ENCODE assay signal across 17 cellular contexts in genomic region chr7:159062596-159062995, GRCh38.
A peak's percentile ranks its signal among the peaks of the same experiment; 100 is the strongest.
DNase-seq lines count a peak whose midpoint lies in the region; ATAC-seq and TF ChIP-seq lines count a peak whose summit lies in the region.
"Had no signal": no experiment of that assay in that cellular context is flagged by ENCODE, and none has a peak within 500 bp of the region (broad histone marks: within the 10 kb centered on the region; RNA-seq: fewer than 3 reads in every experiment).

No MANE protein-coding gene starts in this region.

- H3K9me3 ChIP-seq in DND-41 (ENCODE audit: insufficient read depth, low read length, severe bottlenecking) (no peaks in the 10 kb centered on the region), esophagus muscularis mucosa (no peaks in the 10 kb centered on the region), thoracic aorta (no peaks in the 10 kb centered on the region), lower lobe of right lung (no peaks in the 10 kb centered on the region)

- H3K27ac ChIP-seq in DND-41 (ENCODE audit: low read length) = no peak overlapping the region; the same call in 1 of the 2 replicates
- H3K27ac ChIP-seq in esophagus muscularis mucosa (replicated peaks in 1 of 4) = no peak overlapping the region
- no peak overlapping the region for H3K27ac ChIP-seq in thoracic aorta
- H3K27ac ChIP-seq in lower lobe of right lung = no peak overlapping the region
- H3K27ac ChIP-seq: BLaER1 treated with 17β-estradiol and CSF1 and Interleukin-3, amounts not matched to agents 10 nM and 100 nM; HL-60 had no signal

- H3K9ac ChIP-seq in DND-41 (ENCODE audit: low read depth, low read length) = no peak overlapping the region
- H3K9ac ChIP-seq: BLaER1 treated with 17β-estradiol and CSF1 and Interleukin-3, amounts not matched to agents 10 nM and 100 nM had no signal

- TF ChIP-seq CTCF in DND-41 (IDR thresholded peaks at IDR 0.05; ENCODE audit: borderline replicate concordance, extremely low read depth, low read length, poor library complexity, severe bottlenecking) (no peak), esophagus muscularis mucosa (IDR thresholded peaks at IDR 0.05) (no peak), thoracic aorta (IDR thresholded peaks at IDR 0.05) (no peak), lower lobe of right lung (IDR thresholded peaks at IDR 0.05) (no peak)

- H3K4me1 ChIP-seq in DND-41 (ENCODE audit: insufficient read depth, low read length) (no peaks in the 10 kb centered on the region), esophagus muscularis mucosa (peaks cover 0 to 11% (median 6%) of the 10 kb centered on the region in 4 donors), thoracic aorta (ENCODE audit: control insufficient read depth in 1 of 2, low read depth in 2 of 2) (peaks cover 0 to 7% of the 10 kb centered on the region in 2 donors), lower lobe of right lung (peaks cover under 1% of the 10 kb centered on the region)

- intact Hi-C loops in esophagus muscularis mucosa (cut with DNase I) (no loop called here), lower lobe of right lung (cut with DNase I) (no loop called here)

- no peak overlapping the region for H2AFZ ChIP-seq in DND-41 (ENCODE audit: low read depth, low read length)

- H3K4me3 ChIP-seq in DND-41 (ENCODE audit: low read depth in 1 of 2, low read length in 2 of 2) (no peak overlapping the region), H7 (ENCODE audit: insufficient read depth, low read depth, low read length) (no peak overlapping the region), esophagus muscularis mucosa (no peak overlapping the region), thoracic aorta (peak overlapping the region; percentile 67), lower lobe of right lung (no peak overlapping the region)
- H3K4me3 ChIP-seq: BLaER1 treated with 17β-estradiol and CSF1 and Interleukin-3, amounts not matched to agents 10 nM and 100 nM had no signal

- DNase-seq in DND-41 (peak; percentile 4), H7 (peak; percentile 32), esophagus muscularis mucosa (ENCODE audit: extremely low spot score) (peak; percentile 42), thoracic aorta (ENCODE audit: low spot score) (no peak), lower lobe of right lung (no peak), NCI-H2029 treated with DMSO at 0.1 percent for 48 hours (lab: John Stamatoyannopoulos, UW) (no peak), erythroblast (lab: John Stamatoyannopoulos, UW) (no peak)
- DNase-seq in activated CD8-positive, alpha-beta memory T cell treated with anti-CD3 and anti-CD28 coated beads, Interleukin-2, amount 50 U/mL, for 48 hours = no peak
- DNase-seq: ACHN; CD4-positive, CD25-positive, alpha-beta regulatory T cell; EL; GF-D8; GOT3; HCEC 1CT; HFFc6 had no signal

- H3K79me2 ChIP-seq in DND-41 (ENCODE audit: insufficient read depth, low read length) = peaks cover 21% of the 10 kb centered on the region

- no peak for TF ChIP-seq EP300 in esophagus muscularis mucosa (IDR thresholded peaks at IDR 0.05)

- no peak for ATAC-seq in DND-41 (ENCODE audit: insufficient read depth, low read depth)
- ATAC-seq in thoracic aorta (ENCODE audit: insufficient number of reproducible peaks, low FRiP score, low read depth) = no peak
- no peak for ATAC-seq in lower lobe of right lung

- no peaks in the 10 kb centered on the region for H4K20me1 ChIP-seq in DND-41 (ENCODE audit: insufficient read depth, low read length)
- H4K20me1 ChIP-seq: BLaER1 treated with 17β-estradiol and CSF1 and Interleukin-3, amounts not matched to agents 10 nM and 100 nM had no signal

- H3K4me2 ChIP-seq in DND-41 (ENCODE audit: insufficient read depth, low read length) = no peak overlapping the region
- H3K4me2 ChIP-seq: BLaER1 treated with 17β-estradiol and CSF1 and Interleukin-3, amounts not matched to agents 10 nM and 100 nM had no signal

- H3K36me3 ChIP-seq in DND-41 (ENCODE audit: insufficient read depth, low read length) (peaks cover 51% of the 10 kb centered on the region), H7 (replicated peaks; ENCODE audit: control insufficient read depth, insufficient read depth, low read length) (no peaks in the 10 kb centered on the region), esophagus muscularis mucosa (no peaks in the 10 kb centered on the region), thoracic aorta (no peaks in the 10 kb centered on the region), lower lobe of right lung (no peaks in the 10 kb centered on the region)
- H3K36me3 ChIP-seq: BLaER1 treated with 17β-estradiol and CSF1 and Interleukin-3, amounts not matched to agents 10 nM and 100 nM had no signal

- WGBS in esophagus muscularis mucosa = 100% methylated on average over 7 of the region's 7 CpGs

- TF ChIP-seq POLR2A in esophagus muscularis mucosa (IDR thresholded peaks at IDR 0.05; ENCODE audit: low read depth) (no peak), erythroblast (IDR thresholded peaks at IDR 0.05; ENCODE audit: low read length) (no peak)

- H3K27me3 ChIP-seq in DND-41 (ENCODE audit: insufficient read depth, low read length, poor library complexity) (no peaks in the 10 kb centered on the region), H7 (ENCODE audit: control insufficient read depth, insufficient read depth, low read length) (no peaks in the 10 kb centered on the region), esophagus muscularis mucosa (peaks cover 0 to 5% (median 0%) of the 10 kb centered on the region in 4 donors), thoracic aorta (replicated peaks; ENCODE audit: insufficient read depth) (no peaks in the 10 kb centered on the region), lower lobe of right lung (ENCODE audit: low read depth) (peaks cover 13% of the 10 kb centered on the region)
- H3K27me3 ChIP-seq: BLaER1 treated with 17β-estradiol and CSF1 and Interleukin-3, amounts not matched to agents 10 nM and 100 nM had no signal

Comparison
In these comparisons a context has a peak if more than half of its experiments do, and no peak if none do; other contexts are left out.
1. DNase-seq: peak in DND-41 (single experiment), H7 (single experiment) and esophagus muscularis mucosa (single experiment); none in thoracic aorta (single experiment), lower lobe of right lung (single experiment), NCI-H2029 treated with DMSO at 0.1 percent for 48 hours (single experiment), erythroblast (0 of 2) and activated CD8-positive, alpha-beta memory T cell treated with anti-CD3 and anti-CD28 coated beads, Interleukin-2, amount 50 U/mL, for 48 hours (single experiment).